ENCODE assay signal across 8 cellular contexts in genomic region chr18:79678665-79679551, GRCh38. TPM values are rescaled to one million over a fixed set of nuclear protein-coding genes. Genes with fewer than 3 reads are reported as not detected.
DNase-seq lines count a peak whose midpoint lies in the region; ATAC-seq and TF ChIP-seq lines count a peak whose summit lies in the region.

No MANE protein-coding gene starts in this region.

- H3K9ac ChIP-seq in Loucy (ENCODE audit: low read depth, low read length, poor library complexity, severe bottlenecking), result peak overlapping the region; percentile 96

- H4K20me1 ChIP-seq in Loucy (ENCODE audit: insufficient read depth, low read length, poor library complexity, severe bottlenecking), result peaks cover 34% of the 10 kb centered on the region

- POLR2A ChIA-PET in naive thymus-derived CD8-positive, alpha-beta T cell (lab: Charles Lee), result interaction anchor here (0.6 to 1.6 kb wide), 11 partner anchors 188 to 610 kb away, joined by 3 to 5 read pairs (median 4); partner anchors contain the start of genes ATP9B, HSBP1L1, NFATC1 and RBFA

- no peaks in the 10 kb centered on the region for H3F3A ChIP-seq in Loucy (ENCODE audit: low read depth)

- peak overlapping the region; percentile 95 to 99 (median 99) for H3K27ac Mint-ChIP-seq in naive thymus-derived CD8-positive, alpha-beta T cell
- H3K27ac Mint-ChIP-seq in stimulated activated naive B cell treated with anti-CD40 and anti-IgM and Interleukin-4, amounts not matched to agents 10 μg/mL and 1 μg/mL and 100 μg/mL, for 72 hours, result peak overlapping the region; percentile 100

- H3K79me2 ChIP-seq in Loucy (ENCODE audit: insufficient read depth, low read length), result peaks cover 55% of the 10 kb centered on the region

- peak overlapping the region; percentile 86 for H3K4me2 ChIP-seq in Loucy (ENCODE audit: low read depth, low read length, poor library complexity, severe bottlenecking)

- H3K4me3 ChIP-seq in H7 (ENCODE audit: insufficient read depth, low read depth, low read length) (peak overlapping the region; percentile 81), Loucy (ENCODE audit: low read length, poor library complexity, severe bottlenecking) (peak overlapping the region; percentile 92), RWPE2 (ENCODE audit: severe bottlenecking) (peak overlapping the region; percentile 84)

- peaks cover 7 to 19% (median 17%) of the 10 kb centered on the region in 3 donors for H3K36me3 Mint-ChIP-seq in naive thymus-derived CD8-positive, alpha-beta T cell
- peaks cover 12 to 37% of the 10 kb centered on the region in 2 donors for H3K36me3 Mint-ChIP-seq in stimulated activated naive B cell treated with anti-CD40 and anti-IgM and Interleukin-4, amounts not matched to agents 10 μg/mL and 1 μg/mL and 100 μg/mL, for 72 hours

- H3K27me3 ChIP-seq in H7 (ENCODE audit: control insufficient read depth, insufficient read depth, low read length) (no peaks in the 10 kb centered on the region), Loucy (ENCODE audit: insufficient read depth, low read length, poor library complexity, severe bottlenecking) (no peaks in the 10 kb centered on the region), RWPE2 (ENCODE audit: insufficient read depth, poor library complexity, severe bottlenecking) (no peaks in the 10 kb centered on the region)

- TF ChIP-seq CTCF in Loucy (conservative IDR thresholded peaks at IDR 0.05; ENCODE audit: low read length) (no peak), RWPE2 (IDR thresholded peaks at IDR 0.05; ENCODE audit: poor library complexity, severe bottlenecking) (no peak)

- H3K27ac ChIP-seq in RWPE2 (ENCODE audit: poor library complexity, severe bottlenecking), result peak overlapping the region; percentile 73

- DNase-seq in ELR (ENCODE audit: low read depth) (peak; percentile 98), H7 (peak; percentile 98), RWPE2 (ENCODE audit: low spot score) (peak; percentile 99), fibroblast of peridontal ligament (ENCODE audit: extremely low read depth) (peak; percentile 98)
- peak; percentile 99 for DNase-seq in activated effector memory CD4-positive, alpha-beta T cell treated with Interleukin-2 at 50 U/mL for 16 hours
- DNase-seq in naive thymus-derived CD8-positive, alpha-beta T cell, result peak; percentile 96 to 100 (median 99)
- DNase-seq in stimulated activated naive B cell treated with anti-CD40 and anti-IgM and Interleukin-4, amounts not matched to agents 10 μg/mL and 1 μg/mL and 100 μg/mL, for 72 hours, result peak; percentile 99

- H3K4me3 Mint-ChIP-seq in naive thymus-derived CD8-positive, alpha-beta T cell, result peak overlapping the region; percentile 92 to 99 (median 97)
- H3K4me3 Mint-ChIP-seq in stimulated activated naive B cell treated with anti-CD40 and anti-IgM and Interleukin-4, amounts not matched to agents 10 μg/mL and 1 μg/mL and 100 μg/mL, for 72 hours, result peak overlapping the region; percentile 93 to 97

- H3K27me3 Mint-ChIP-seq in naive thymus-derived CD8-positive, alpha-beta T cell, result no peaks in the 10 kb centered on the region
- no peaks in the 10 kb centered on the region for H3K27me3 Mint-ChIP-seq in stimulated activated naive B cell treated with anti-CD40 and anti-IgM and Interleukin-4, amounts not matched to agents 10 μg/mL and 1 μg/mL and 100 μg/mL, for 72 hours

- peak; percentile 94 for ATAC-seq in RWPE2 (ENCODE audit: low read depth)
- peak; percentile 86 to 87 for ATAC-seq in naive thymus-derived CD8-positive, alpha-beta T cell
- peak; percentile 91 to 95 for ATAC-seq in stimulated activated naive B cell treated with anti-CD40 and anti-IgM and Interleukin-4, amounts not matched to agents 10 μg/mL and 1 μg/mL and 100 μg/mL, for 72 hours (replicated peaks)

- H2AFZ ChIP-seq in Loucy (ENCODE audit: low read length), result peak overlapping the region; percentile 98

- H3K36me3 ChIP-seq in H7 (replicated peaks; ENCODE audit: control insufficient read depth, insufficient read depth, low read length), result no peaks in the 10 kb centered on the region; the same call in 1 of the 2 replicates
- H3K36me3 ChIP-seq in Loucy (ENCODE audit: insufficient read depth, low read length), result no peaks in the 10 kb centered on the region
- peaks cover 14% of the 10 kb centered on the region for H3K36me3 ChIP-seq in RWPE2 (ENCODE audit: low read depth)

- H3K9me2 ChIP-seq in Loucy (replicated peaks; ENCODE audit: low read depth, low read length), result no peaks in the 10 kb centered on the region

- H3K9me3 ChIP-seq in Loucy (ENCODE audit: insufficient read depth, low read depth, low read length), result no peaks in the 10 kb centered on the region
- H3K9me3 ChIP-seq in RWPE2 (ENCODE audit: severe bottlenecking), result no peaks in the 10 kb centered on the region

- H3K4me1 ChIP-seq in Loucy (ENCODE audit: insufficient read depth, low read length, poor library complexity, severe bottlenecking) (peaks cover 50% of the 10 kb centered on the region), RWPE2 (ENCODE audit: insufficient read depth, poor library complexity, severe bottlenecking) (no peaks in the 10 kb centered on the region)

- peaks cover 14 to 66% (median 53%) of the 10 kb centered on the region in 4 donors for H3K4me1 Mint-ChIP-seq in naive thymus-derived CD8-positive, alpha-beta T cell
- peaks cover 30 to 55% of the 10 kb centered on the region in 2 donors for H3K4me1 Mint-ChIP-seq in stimulated activated naive B cell treated with anti-CD40 and anti-IgM and Interleukin-4, amounts not matched to agents 10 μg/mL and 1 μg/mL and 100 μg/mL, for 72 hours

- peaks cover 0 to 8% (median 0%) of the 10 kb centered on the region in 9 donors for H3K9me3 Mint-ChIP-seq in naive thymus-derived CD8-positive, alpha-beta T cell
- no peaks in the 10 kb centered on the region for H3K9me3 Mint-ChIP-seq in stimulated activated naive B cell treated with anti-CD40 and anti-IgM and Interleukin-4, amounts not matched to agents 10 μg/mL and 1 μg/mL and 100 μg/mL, for 72 hours

RNA-seq across cellular contexts. Expression of gene CTDP1, which starts 0.7 kb away (rescaled TPM):
- total RNA-seq in H7 (2014; rRNA removed; shearing (Covaris generic)), result 38.9 and 39.1 TPM in 2 replicates
- total RNA-seq in naive thymus-derived CD8-positive, alpha-beta T cell, result 10 to 100 TPM; 45.4 to 46.2 TPM
- 10 to 100 TPM in 2 of 3 donors, 1 to 10 TPM in 1; 7.9 to 31.1 (median 14.7) TPM for polyA plus RNA-seq in naive thymus-derived CD8-positive, alpha-beta T cell

Comparison
In these comparisons a context has a peak if more than half of its experiments do, and no peak if none do; other contexts are left out.
1. Peak in every context shown above with its lines: DNase-seq, ATAC-seq, H3K4me3 ChIP-seq and H3K27ac ChIP-seq.